In the genomic region with DNA sequence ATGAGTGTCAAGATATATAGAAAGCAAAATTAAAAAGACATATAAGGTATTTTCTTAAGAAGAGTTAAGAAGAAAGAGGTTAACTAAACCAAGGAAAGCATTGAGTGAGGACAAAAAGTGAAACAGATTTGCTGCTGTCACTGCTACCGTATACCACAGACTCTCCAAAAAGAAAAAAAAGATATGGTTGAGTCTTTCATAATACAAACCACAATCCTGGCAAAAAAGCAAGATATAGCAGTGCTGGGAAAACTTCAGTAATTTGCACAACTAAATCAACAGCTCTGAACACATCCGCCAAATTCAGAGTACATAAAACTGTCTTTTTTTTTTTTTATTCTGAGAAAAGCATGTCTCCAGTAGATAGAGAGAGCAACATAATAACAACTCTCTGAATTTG, we compare ENCODE assay signal across 20 cellular contexts.
A peak's percentile ranks its signal among the peaks of the same experiment; 100 is the strongest.
DNase-seq lines count a peak whose midpoint lies in the region; ATAC-seq, FAIRE-seq and TF ChIP-seq lines count a peak whose summit lies in the region.
"Had no signal": no experiment of that assay in that cellular context is flagged by ENCODE, and none has a peak within 500 bp of the region (broad histone marks: within the 10 kb centered on the region; RNA-seq: fewer than 3 reads in every experiment).

No MANE protein-coding gene starts in this region.

- H2AFZ ChIP-seq in ACC112 (ENCODE audit: low read length, unreplicated experiment) (peak overlapping the region; percentile 55), astrocyte (ENCODE audit: low read depth, low read length) (no peak overlapping the region)

- FAIRE-seq in astrocyte (lab: Jason Lieb, UNC) = peak; percentile 26

- peak overlapping the region; percentile 60 for H3K4me3 ChIP-seq in ACC112 (ENCODE audit: low read depth, low read length)
- H3K4me3 ChIP-seq in astrocyte (ENCODE audit: insufficient read depth, low read depth, low read length) = no peak overlapping the region
- H3K4me3 ChIP-seq: colonic mucosa, Peyer's patch, thoracic aorta had no signal

- H3K4me3 Mint-ChIP-seq in astrocyte (ENCODE audit: unreplicated experiment) = no peak overlapping the region
- H3K4me3 Mint-ChIP-seq: activated CD4-positive, alpha-beta T cell treated with anti-CD3 and anti-CD28 coated beads for 36 hours; memory B cell; T-helper 1 cell treated with Interleukin-12 subunit alpha and Interleukin-12 subunit beta and Interleukin-4 antibody, amounts not matched to agents 30 μg/mL and 1 μg/mL, for 36 hours had no signal

- peaks cover 3% of the 10 kb centered on the region for H3K4me1 Mint-ChIP-seq in astrocyte (ENCODE audit: low read depth, unreplicated experiment)
- H3K4me1 Mint-ChIP-seq: activated CD4-positive, alpha-beta T cell treated with anti-CD3 and anti-CD28 coated beads for 36 hours; activated naive CD8-positive, alpha-beta T cell treated with anti-CD3 and anti-CD28 coated beads, Interleukin-2, amount 10 ng/mL, durations not matched to agents 7 days and 5 days; memory B cell had no signal

- H3K4me1 ChIP-seq in ACC112 (ENCODE audit: control insufficient read depth, insufficient read depth, low read length, unreplicated experiment) = peaks cover 8% of the 10 kb centered on the region
- peaks cover 2% of the 10 kb centered on the region for H3K4me1 ChIP-seq in astrocyte (ENCODE audit: insufficient read depth, low read length)
- H3K4me1 ChIP-seq: colonic mucosa, Peyer's patch had no signal

- no peaks in the 10 kb centered on the region for H3K36me3 ChIP-seq in ACC112 (ENCODE audit: insufficient read depth, low read length)
- no peaks in the 10 kb centered on the region for H3K36me3 ChIP-seq in astrocyte (ENCODE audit: insufficient read depth, low read length)
- H3K36me3 ChIP-seq: colonic mucosa, Peyer's patch, thoracic aorta had no signal

- peak overlapping the region; percentile 6 for H3K4me2 ChIP-seq in astrocyte (ENCODE audit: low read length)

- no peak for TF ChIP-seq CTCF in astrocyte (IDR thresholded peaks at IDR 0.05; ENCODE audit: insufficient read depth, low read depth, low read length)

- H3K36me3 Mint-ChIP-seq in astrocyte (ENCODE audit: low read depth, unreplicated experiment) = no peaks in the 10 kb centered on the region
- H3K36me3 Mint-ChIP-seq: activated naive CD8-positive, alpha-beta T cell treated with anti-CD3 and anti-CD28 coated beads, Interleukin-2, amount 10 ng/mL, durations not matched to agents 7 days and 5 days; memory B cell had no signal

- peaks cover 1% of the 10 kb centered on the region for H3K9me3 Mint-ChIP-seq in astrocyte (ENCODE audit: unreplicated experiment)
- H3K9me3 Mint-ChIP-seq: T-helper 1 cell treated with Interleukin-12 subunit alpha and Interleukin-12 subunit beta and Interleukin-4 antibody, amounts not matched to agents 30 μg/mL and 1 μg/mL, for 36 hours had no signal

- H3K27me3 ChIP-seq in ACC112 (ENCODE audit: insufficient read depth, low read length) = no peaks in the 10 kb centered on the region
- no peaks in the 10 kb centered on the region for H3K27me3 ChIP-seq in astrocyte (ENCODE audit: insufficient read depth, low read length)
- H3K27me3 ChIP-seq: colonic mucosa, Peyer's patch had no signal

- H3K9ac ChIP-seq in astrocyte (ENCODE audit: low read length) = no peak overlapping the region

- H3K27me3 Mint-ChIP-seq in astrocyte (ENCODE audit: low read depth, unreplicated experiment) = no peaks in the 10 kb centered on the region
- H3K27me3 Mint-ChIP-seq: activated CD4-positive, alpha-beta T cell treated with anti-CD3 and anti-CD28 coated beads for 36 hours; activated naive CD8-positive, alpha-beta T cell treated with anti-CD3 and anti-CD28 coated beads, Interleukin-2, amount 10 ng/mL, durations not matched to agents 7 days and 5 days; memory B cell had no signal

- no peak overlapping the region for H3K27ac Mint-ChIP-seq in astrocyte (ENCODE audit: unreplicated experiment)
- H3K27ac Mint-ChIP-seq: activated CD4-positive, alpha-beta T cell treated with anti-CD3 and anti-CD28 coated beads for 36 hours; memory B cell; T-helper 1 cell treated with Interleukin-12 subunit alpha and Interleukin-12 subunit beta and Interleukin-4 antibody, amounts not matched to agents 30 μg/mL and 1 μg/mL, for 36 hours had no signal

- DNase-seq in HCEC 1CT (peak; percentile 36), astrocyte (ENCODE audit: low read depth) (peak; percentile 84), left lobe of liver (ENCODE audit: low spot score) (no peak), hepatic stellate cell (ENCODE audit: low spot score) (no peak), NCI-H524 treated with DMSO at 0.1 percent for 48 hours (lab: John Stamatoyannopoulos, UW) (no peak), NCI-H2081 (lab: John Stamatoyannopoulos, UW) (no peak)
- DNase-seq: activated CD4-positive, alpha-beta T cell treated with anti-CD3 and anti-CD28 coated beads for 36 hours; activated naive CD8-positive, alpha-beta T cell treated with anti-CD3 and anti-CD28 coated beads, Interleukin-2, amount 10 ng/mL, durations not matched to agents 7 days and 5 days; AML-193; colonic mucosa; DMS153; NCI-H1105; Peyer's patch; stimulated activated CD4-positive, alpha-beta T cell treated with anti-CD3 and anti-CD28 coated beads, Interleukin-15, amount 100 ng/mL, for 24 hours had no signal

- H3K79me2 ChIP-seq in ACC112 (ENCODE audit: control insufficient read depth, insufficient read depth, low read length, unreplicated experiment) (no peaks in the 10 kb centered on the region), astrocyte (ENCODE audit: insufficient read depth, low read length) (no peaks in the 10 kb centered on the region)

- no peaks in the 10 kb centered on the region for H4K20me1 ChIP-seq in astrocyte (ENCODE audit: insufficient read depth, low read length)

- H3K27ac ChIP-seq in ACC112 (ENCODE audit: low read depth, low read length) = no peak overlapping the region
- H3K27ac ChIP-seq in astrocyte (ENCODE audit: low read depth, low read length) = no peak overlapping the region
- H3K27ac ChIP-seq: colonic mucosa, Peyer's patch, thoracic aorta had no signal

- ATAC-seq in left lobe of liver (peak; percentile 58), GM18511 (IDR thresholded peaks at IDR 0.05; ENCODE audit: unreplicated experiment) (no peak)
- ATAC-seq: activated CD4-positive, alpha-beta T cell treated with anti-CD3 and anti-CD28 coated beads for 36 hours; esophagus mucosa had no signal

- H3K9me3 ChIP-seq in astrocyte (ENCODE audit: insufficient read depth, low read depth, low read length) = no peaks in the 10 kb centered on the region
- H3K9me3 ChIP-seq: colonic mucosa, Peyer's patch, thoracic aorta had no signal

Comparison
In these comparisons a context has a peak if more than half of its experiments do, and no peak if none do; other contexts are left out.
1. DNase-seq: peak in HCEC 1CT (single experiment) and astrocyte (single experiment); none in left lobe of liver (single experiment), hepatic stellate cell (single experiment), NCI-H524 treated with DMSO at 0.1 percent for 48 hours (single experiment) and NCI-H2081 (0 of 2).